20 cellular contexts compared by ENCODE assay signal in the genomic region with DNA sequence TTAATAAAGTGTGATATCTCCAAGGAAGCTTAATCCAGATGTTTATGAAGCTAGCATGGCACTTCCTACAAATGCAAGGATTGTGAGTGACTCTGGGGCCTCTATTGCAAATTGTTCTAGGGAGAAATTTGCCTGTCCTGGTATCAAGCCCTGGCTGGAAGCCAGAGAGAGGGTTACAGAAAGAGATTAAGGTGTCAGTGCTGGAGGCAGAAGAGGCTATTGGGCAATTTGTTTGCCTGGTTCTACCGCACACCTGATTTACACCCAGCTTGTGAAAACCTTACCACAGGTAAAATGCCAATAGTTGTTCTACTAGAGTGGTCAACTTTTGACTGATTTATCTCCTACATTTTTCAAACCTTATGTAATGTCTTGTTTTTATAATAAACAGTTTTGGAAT.
DNase-seq lines count a peak whose midpoint lies in the region; ATAC-seq and TF ChIP-seq lines count a peak whose summit lies in the region.
"Had no signal": no experiment of that assay in that cellular context is flagged by ENCODE, and none has a peak within 500 bp of the region (broad histone marks: within the 10 kb centered on the region; RNA-seq: fewer than 3 reads in every experiment).

No MANE protein-coding gene starts in this region.

- no peak for TF ChIP-seq CTCF in MCF 10A (IDR thresholded peaks at IDR 0.05; ENCODE audit: unreplicated experiment)
- TF ChIP-seq CTCF in breast epithelium (IDR thresholded peaks at IDR 0.05) = no peak
- no peak for TF ChIP-seq CTCF in RWPE2 (IDR thresholded peaks at IDR 0.05; ENCODE audit: poor library complexity, severe bottlenecking)
- TF ChIP-seq CTCF in esophagus muscularis mucosa (IDR thresholded peaks at IDR 0.05) = no peak
- no peak for TF ChIP-seq CTCF in mesothelial cell of epicardium (IDR thresholded peaks at IDR 0.05; ENCODE audit: unreplicated experiment)

- no peak for TF ChIP-seq EP300 in esophagus muscularis mucosa (IDR thresholded peaks at IDR 0.05)

- DNase-seq in MCF 10A (ENCODE audit: unreplicated experiment) (peak; percentile 71), breast epithelium (ENCODE audit: low spot score in 2 of 2) (no peak), RWPE2 (ENCODE audit: low spot score) (no peak), esophagus muscularis mucosa (ENCODE audit: extremely low spot score) (peak; percentile 29), mesothelial cell of epicardium (ENCODE audit: low spot score in 2 of 2, unreplicated experiment in 2 of 2) (no peak), left ventricle myocardium superior (no peak), GOT3 (lab: John Stamatoyannopoulos, UW) (no peak)
- DNase-seq: CD4-positive, CD25-positive, alpha-beta regulatory T cell; DMS153; DND-41; Kasumi-1; MG63; NCI-H1417 treated with DMSO at 0.1 percent for 48 hours; NCI-H1694 treated with DMSO at 0.1 percent for 48 hours; NCI-H2081 treated with DMSO at 0.1 percent for 48 hours; NCI-H446 treated with DMSO at 0.1 percent for 48 hours; RPMI8226; T-cell had no signal

- H3K36me3 Mint-ChIP-seq in MCF 10A (ENCODE audit: insufficient read depth, unreplicated experiment) = no peaks in the 10 kb centered on the region
- H3K36me3 Mint-ChIP-seq in mesothelial cell of epicardium = peaks cover 3% of the 10 kb centered on the region
- H3K36me3 Mint-ChIP-seq: CD4-positive, CD25-positive, alpha-beta regulatory T cell; T-cell had no signal

- H3K27me3 ChIP-seq in breast epithelium = no peaks in the 10 kb centered on the region
- no peaks in the 10 kb centered on the region for H3K27me3 ChIP-seq in RWPE2 (ENCODE audit: insufficient read depth, poor library complexity, severe bottlenecking)
- H3K27me3 ChIP-seq in esophagus muscularis mucosa = no peaks in the 10 kb centered on the region
- H3K27me3 ChIP-seq: BLaER1, MG63 had no signal

- H3K4me1 ChIP-seq in breast epithelium (no peaks in the 10 kb centered on the region), RWPE2 (ENCODE audit: insufficient read depth, poor library complexity, severe bottlenecking) (peaks cover 13% of the 10 kb centered on the region), esophagus muscularis mucosa (no peaks in the 10 kb centered on the region)
- H3K4me1 ChIP-seq: BLaER1 had no signal

- H3K36me3 ChIP-seq in breast epithelium (no peaks in the 10 kb centered on the region), RWPE2 (ENCODE audit: low read depth) (no peaks in the 10 kb centered on the region), esophagus muscularis mucosa (no peaks in the 10 kb centered on the region)
- H3K36me3 ChIP-seq: BLaER1, MG63 had no signal

- no peaks in the 10 kb centered on the region for H3K27me3 Mint-ChIP-seq in MCF 10A (ENCODE audit: insufficient read depth, unreplicated experiment)
- H3K27me3 Mint-ChIP-seq in mesothelial cell of epicardium (ENCODE audit: low read depth) = no peaks in the 10 kb centered on the region
- H3K27me3 Mint-ChIP-seq: CD4-positive, CD25-positive, alpha-beta regulatory T cell; T-cell had no signal

- BruUV-seq in MCF 10A (replicated peaks; lab: Mats Ljungman, UMichigan) = no TSS peak

- H3K9me3 ChIP-seq in breast epithelium (no peaks in the 10 kb centered on the region), RWPE2 (ENCODE audit: severe bottlenecking) (no peaks in the 10 kb centered on the region), esophagus muscularis mucosa (no peaks in the 10 kb centered on the region)
- H3K9me3 ChIP-seq: MG63 had no signal

- H3K4me1 Mint-ChIP-seq in MCF 10A (ENCODE audit: insufficient read depth, unreplicated experiment) (peaks cover 11% of the 10 kb centered on the region), mesothelial cell of epicardium (peaks cover 2% of the 10 kb centered on the region)
- H3K4me1 Mint-ChIP-seq: T-cell had no signal

- H3K27ac ChIP-seq in breast epithelium = no peak overlapping the region
- no peak overlapping the region for H3K27ac ChIP-seq in RWPE2 (ENCODE audit: poor library complexity, severe bottlenecking)
- H3K27ac ChIP-seq in esophagus muscularis mucosa (replicated peaks in 1 of 4) = no peak overlapping the region
- H3K27ac ChIP-seq: BLaER1 had no signal

- TF ChIP-seq POLR2A in breast epithelium (IDR thresholded peaks at IDR 0.05) = no peak
- no peak for TF ChIP-seq POLR2A in esophagus muscularis mucosa (IDR thresholded peaks at IDR 0.05; ENCODE audit: low read depth)

- H3K27ac Mint-ChIP-seq in MCF 10A (ENCODE audit: low read depth, unreplicated experiment) (no peak overlapping the region), mesothelial cell of epicardium (peak overlapping the region; percentile 48)
- H3K27ac Mint-ChIP-seq: CD4-positive, CD25-positive, alpha-beta regulatory T cell; T-cell had no signal

- H3K4me3 Mint-ChIP-seq in MCF 10A (ENCODE audit: unreplicated experiment) = no peak overlapping the region
- H3K4me3 Mint-ChIP-seq in mesothelial cell of epicardium = no peak overlapping the region
- H3K4me3 Mint-ChIP-seq: CD4-positive, CD25-positive, alpha-beta regulatory T cell; T-cell had no signal

- intact Hi-C loops in MCF 10A (cut with micrococcal nuclease) = no loop called here
- intact Hi-C loops in breast epithelium (cut with DNase I; ENCODE audit: low total_unique reads) = no loop called here
- intact Hi-C loops in esophagus muscularis mucosa (cut with DNase I) = no loop called here
- intact Hi-C loops in left ventricle myocardium superior (cut with micrococcal nuclease) = no loop called here

- POLR2A ChIA-PET in MCF 10A (lab: Yijun Ruan, JAX) = interaction anchor here (0.9 to 3.5 kb wide), 4 partner anchors 11 to 186 kb away, joined by 4 to 15 read pairs (median 4); a partner anchor contains a TSS

- H3K4me3 ChIP-seq in breast epithelium (no peak overlapping the region), RWPE2 (ENCODE audit: severe bottlenecking) (no peak overlapping the region), esophagus muscularis mucosa (no peak overlapping the region)
- H3K4me3 ChIP-seq: BLaER1, MG63 had no signal

- 90% methylated on average over 1 of the region's 1 CpG for WGBS in esophagus muscularis mucosa

- CTCF ChIA-PET in MCF 10A (lab: Yijun Ruan, JAX) = interaction anchor here (0.9 kb wide), 1 partner anchor 181 kb away, joined by 4 read pairs; no protein-coding TSS in a partner anchor

- peak; percentile 61; the same call in 2 of the 3 replicates for ATAC-seq in RWPE2 (ENCODE audit: low read depth)
- ATAC-seq in left ventricle myocardium superior = no peak
- ATAC-seq in HG02973 (IDR thresholded peaks at IDR 0.05; ENCODE audit: unreplicated experiment) = no peak
- ATAC-seq: T-cell had no signal

- no peaks in the 10 kb centered on the region for H3K9me3 Mint-ChIP-seq in MCF 10A (ENCODE audit: unreplicated experiment)
- peaks cover 11% of the 10 kb centered on the region for H3K9me3 Mint-ChIP-seq in mesothelial cell of epicardium

Comparison
In these comparisons a context has a peak if more than half of its experiments do, and no peak if none do; other contexts are left out.
1. DNase-seq: peak in MCF 10A (single experiment) and esophagus muscularis mucosa (single experiment); none in breast epithelium (0 of 2), RWPE2 (single experiment), mesothelial cell of epicardium (0 of 2), left ventricle myocardium superior (single experiment) and GOT3 (single experiment).